In the genomic region with DNA sequence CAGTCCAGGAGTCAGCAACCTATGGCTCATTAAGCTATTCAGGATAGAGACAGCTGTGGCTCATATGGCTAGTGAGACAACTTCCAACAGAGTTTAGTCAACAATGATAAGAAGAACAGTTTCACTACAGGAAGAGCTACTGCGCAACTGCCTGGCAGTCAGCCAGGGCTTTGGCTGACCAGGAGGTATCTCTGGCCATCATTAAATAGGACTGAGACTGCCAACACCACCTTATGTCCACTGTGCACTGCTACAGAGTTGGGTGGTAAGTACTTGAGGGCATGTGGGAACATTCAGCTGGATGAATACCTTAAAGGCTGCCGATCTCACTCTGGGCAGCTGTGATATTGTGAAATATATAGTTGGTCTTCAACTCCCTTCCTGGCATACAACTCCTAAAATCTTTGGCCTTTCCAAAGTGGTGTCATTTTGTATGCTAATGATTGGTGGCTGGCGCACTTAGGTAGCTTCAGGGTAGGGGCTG, we compare ENCODE assay signal across 10 cellular contexts. TPM values are rescaled to one million over a fixed set of nuclear protein-coding genes. Genes with fewer than 3 reads are reported as not detected.
DNase-seq lines count a peak whose midpoint lies in the region; ATAC-seq and TF ChIP-seq lines count a peak whose summit lies in the region.
"Had no signal": no experiment of that assay in that cellular context is flagged by ENCODE, and none has a peak within 500 bp of the region (broad histone marks: within the 10 kb centered on the region; RNA-seq: fewer than 3 reads in every experiment).

No MANE protein-coding gene starts in this region.

- H4K8ac ChIP-seq in mesendoderm (ENCODE audit: low read depth, low read length), result no peak overlapping the region

- no peaks in the 10 kb centered on the region for H3K79me1 ChIP-seq in mesendoderm (ENCODE audit: low read length)

- H3K4me1 ChIP-seq in BE2C, result peaks cover 6% of the 10 kb centered on the region; the same call in 1 of the 2 replicates
- H3K4me1 ChIP-seq in left lung, result peaks cover 0 to 11% of the 10 kb centered on the region in 2 donors
- H3K4me1 ChIP-seq in mesendoderm (ENCODE audit: control insufficient read depth, low read depth, low read length), result no peaks in the 10 kb centered on the region

- no CpG with 5 or more reads among the region's 3 CpGs for WGBS in mesendoderm (ENCODE audit: extremely low coverage, insufficient coverage, low lambda C conversion rate)

- H2BK5ac ChIP-seq in mesendoderm (ENCODE audit: low read length), result no peak overlapping the region

- TF ChIP-seq POLR2A in NB4 (IDR thresholded peaks at IDR 0.05; ENCODE audit: extremely low read depth, insufficient read length), result no peak

- TF ChIP-seq CTCF in BE2C (IDR thresholded peaks at IDR 0.05; ENCODE audit: low read depth, low read length), result no peak
- TF ChIP-seq CTCF in NB4 (IDR thresholded peaks at IDR 0.05; ENCODE audit: low read depth, low read length), result no peak
- TF ChIP-seq CTCF in astrocyte of the cerebellum (IDR thresholded peaks at IDR 0.05; ENCODE audit: low read depth, low read length, missing control alignments), result no peak
- no peak for TF ChIP-seq CTCF in left lung (IDR thresholded peaks at IDR 0.05)

- no peak overlapping the region for H2AK5ac ChIP-seq in mesendoderm (ENCODE audit: low read length)

- no peak overlapping the region for H2BK15ac ChIP-seq in mesendoderm (replicated peaks; ENCODE audit: low read depth)

- intact Hi-C loops in left lung (cut with DNase I), result no loop called here

- ATAC-seq in left lung (peak; percentile 64), GM21423 (IDR thresholded peaks at IDR 0.05; ENCODE audit: unreplicated experiment) (no peak), HG03442 (IDR thresholded peaks at IDR 0.05; ENCODE audit: unreplicated experiment) (no peak)

- no peak overlapping the region for H3K9ac ChIP-seq in mesendoderm (ENCODE audit: low read length)

- no peak overlapping the region for H2BK120ac ChIP-seq in mesendoderm (ENCODE audit: low read depth, low read length)

- in situ Hi-C loops in astrocyte of the cerebellum (cut with HindIII; ENCODE audit: low sequenced_read_pairs), result no loop called here

- no peak overlapping the region for H3K56ac ChIP-seq in mesendoderm (ENCODE audit: low read length)

- peak overlapping the region in 1 of 2 donors; percentile 25 for H3K27ac ChIP-seq in left lung
- no peak overlapping the region for H3K27ac ChIP-seq in mesendoderm (ENCODE audit: low read depth, low read length)
- H3K27ac ChIP-seq: WERI-Rb-1 had no signal

- H3K4me3 ChIP-seq in BE2C (ENCODE audit: low read depth, low read length) (no peak overlapping the region), NB4 (ENCODE audit: low read depth, low read length) (no peak overlapping the region), astrocyte of the cerebellum (ENCODE audit: low read depth, low read length) (no peak overlapping the region), left lung (no peak overlapping the region), mesendoderm (ENCODE audit: low read length) (no peak overlapping the region)

- DNase-seq in BE2C (peak; percentile 51), NB4 (ENCODE audit: low read depth) (peak; percentile 71), astrocyte of the cerebellum (ENCODE audit: low read depth) (peak; percentile 49), left lung (no peak), mesendoderm (no peak), NCI-H1436 treated with DMSO at 0.1 percent for 48 hours (lab: John Stamatoyannopoulos, UW) (no peak)
- DNase-seq: WERI-Rb-1 had no signal

- no peak overlapping the region for H3K18ac ChIP-seq in mesendoderm (ENCODE audit: low read length)

- H3K27me3 ChIP-seq in BE2C (no peaks in the 10 kb centered on the region), left lung (no peaks in the 10 kb centered on the region), mesendoderm (ENCODE audit: insufficient read depth, low read length, poor library complexity) (no peaks in the 10 kb centered on the region)

- H3K23ac ChIP-seq in mesendoderm (ENCODE audit: low read length), result no peak overlapping the region

- no peak overlapping the region for H4K5ac ChIP-seq in mesendoderm (ENCODE audit: low read length)

- H3K9me3 ChIP-seq in BE2C, result no peaks in the 10 kb centered on the region
- H3K9me3 ChIP-seq in left lung, result peaks cover 0 to 3% of the 10 kb centered on the region in 2 donors

- H3K4me2 ChIP-seq in mesendoderm (ENCODE audit: low read length), result no peak overlapping the region

- no peaks in the 10 kb centered on the region for H3K79me2 ChIP-seq in mesendoderm (ENCODE audit: control insufficient read depth, insufficient read depth, low read length)

- H3K4ac ChIP-seq in mesendoderm (ENCODE audit: low read depth, low read length), result no peak overlapping the region

- peaks cover 24% of the 10 kb centered on the region for H3K36me3 ChIP-seq in BE2C
- peaks cover 0 to 29% of the 10 kb centered on the region in 2 donors for H3K36me3 ChIP-seq in left lung
- H3K36me3 ChIP-seq in mesendoderm (ENCODE audit: control insufficient read depth, insufficient read depth, low read length), result no peaks in the 10 kb centered on the region

RNA-seq across cellular contexts. Expression of a gene that starts 52.2 kb away (rescaled TPM):
- not detected for polyA plus RNA-seq in BE2C (2012; ENCODE audit: insufficient read depth, insufficient read length, low read depth)
- not detected for total RNA-seq in left lung
- 0.03 TPM for polyA plus RNA-seq in mesendoderm (2013, experiment 1 of 2)
- 0.01 TPM for polyA plus RNA-seq in mesendoderm (2013, experiment 2 of 2)
- polyA plus RNA-seq: IgD-negative memory B cell had no signal

RNA-seq across cellular contexts. Expression of a gene that starts 59.8 kb away (rescaled TPM):
- 610 TPM for polyA plus RNA-seq in BE2C (2012; ENCODE audit: insufficient read depth, insufficient read length, low read depth)
- 100 to 1,000 TPM in 1 of 2 donors, 10 to 100 TPM in 1; 96.9 to 110 TPM for total RNA-seq in left lung
- polyA plus RNA-seq in mesendoderm (2013, experiment 1 of 2), result 164 TPM
- 168 TPM for polyA plus RNA-seq in mesendoderm (2013, experiment 2 of 2)

Comparison
In these comparisons a context has a peak if more than half of its experiments do, and no peak if none do; other contexts are left out.
1. DNase-seq: peak in BE2C (single experiment), NB4 (single experiment) and astrocyte of the cerebellum (single experiment); none in left lung (0 of 2), mesendoderm (single experiment) and NCI-H1436 treated with DMSO at 0.1 percent for 48 hours (single experiment).